Comparison of ENCODE assay signal across 20 cellular contexts in genomic region chr20:37885593-37886507, GRCh38.
"Had no signal": no experiment of that assay in that cellular context is flagged by ENCODE, and none has a peak within 500 bp of the region (broad histone marks: within the 10 kb centered on the region; RNA-seq: fewer than 3 reads in every experiment).

No MANE protein-coding gene starts in this region.

- H3K36me3 ChIP-seq: colonic mucosa, lower lobe of right lung, pancreas, transverse colon had no signal

- H3K27me3 ChIP-seq: body of pancreas, colonic mucosa, pancreas, transverse colon had no signal

- ATAC-seq: activated CD8-positive, alpha-beta T cell treated with anti-CD3 and anti-CD28 coated beads, Interleukin-2, amount 10 ng/mL, durations not matched to agents 7 days and 5 days; activated naive CD4-positive, alpha-beta T cell treated with anti-CD3 and anti-CD28 coated beads, Interleukin-2, amount 50 U/mL, for 72 hours; body of pancreas; lower lobe of right lung had no signal

- H3K4me3 ChIP-seq: body of pancreas, colonic mucosa, lower lobe of right lung, pancreas, skin epidermis, transverse colon had no signal

- H3K27ac ChIP-seq: body of pancreas, colonic mucosa, lower lobe of right lung, pancreas, skin epidermis, transverse colon had no signal

- DNase-seq: activated CD4-positive, alpha-beta T cell treated with anti-CD3 and anti-CD28 coated beads, Interleukin-2, amount 10 ng/mL, durations not matched to agents 24 days and 14 days; activated CD4-positive, CD25-positive, alpha-beta regulatory T cell; activated CD8-positive, alpha-beta memory T cell treated with anti-CD3 and anti-CD28 coated beads, Interleukin-2, amount 50 U/mL, for 4 hours; activated CD8-positive, alpha-beta T cell treated with anti-CD3 and anti-CD28 coated beads, Interleukin-2, amount 10 ng/mL, durations not matched to agents 7 days and 5 days; activated effector memory CD4-positive, alpha-beta T cell treated with anti-CD3 and anti-CD28 coated beads, Interleukin-2, amount 50 U/mL, for 16 hours; activated T-cell treated with anti-CD3 and anti-CD28 coated beads, Interleukin-2, amount 50 U/mL, for 48 hours; body of pancreas; central memory CD4-positive, alpha-beta T cell; colonic mucosa; foreskin fibroblast; lower lobe of right lung; midbrain; pancreas; stimulated activated CD4-positive, alpha-beta T cell treated with anti-CD3 and anti-CD28 coated beads, Interleukin-15, amount 100 ng/mL, for 24 hours; stimulated activated CD4-positive, alpha-beta T cell treated with anti-CD3 and anti-CD28 coated beads, Interleukin-4, amount 100 ng/mL, for 24 hours; stimulated activated naive CD4-positive, alpha-beta T cell treated with Interleukin-2 at 50 U/mL for 16 hours; substantia nigra; transverse colon had no signal

- H3K9me3 ChIP-seq: body of pancreas, colonic mucosa, lower lobe of right lung, pancreas, transverse colon had no signal

- H3K4me1 ChIP-seq: colonic mucosa, lower lobe of right lung, pancreas, transverse colon had no signal
